1 cellular context compared by ENCODE assay signal in genomic region chr13:51449018-51449417, GRCh38.
TF ChIP-seq lines count a peak whose summit lies in the region.

No MANE protein-coding gene starts in this region.

TF ChIP-seq in GM23338, 12 proteins besides CTCF, POLR2A, EP300 and RAD21:
- no peak for TF ChIP-seq JUNB (IDR thresholded peaks at IDR 0.05; ENCODE audit: unreplicated experiment)
- TF ChIP-seq NANOG (IDR thresholded peaks at IDR 0.05; ENCODE audit: borderline replicate concordance), result no peak
- no peak for TF ChIP-seq REST (IDR thresholded peaks at IDR 0.05; ENCODE audit: unreplicated experiment)
- no peak for TF ChIP-seq POLR2AphosphoS5 (IDR thresholded peaks at IDR 0.05; ENCODE audit: low read depth)
- TF ChIP-seq STAT1 (IDR thresholded peaks at IDR 0.05; ENCODE audit: unreplicated experiment), result no peak
- TF ChIP-seq ZNF114 (CRISPR knock-in tag; IDR thresholded peaks at IDR 0.05), result no peak
- TF ChIP-seq ZNF462 (CRISPR knock-in tag; IDR thresholded peaks at IDR 0.05), result no peak
- TF ChIP-seq CREB1 (CRISPR knock-in tag; IDR thresholded peaks at IDR 0.05; ENCODE audit: low read depth), result no peak
- TF ChIP-seq, protein P1, sequence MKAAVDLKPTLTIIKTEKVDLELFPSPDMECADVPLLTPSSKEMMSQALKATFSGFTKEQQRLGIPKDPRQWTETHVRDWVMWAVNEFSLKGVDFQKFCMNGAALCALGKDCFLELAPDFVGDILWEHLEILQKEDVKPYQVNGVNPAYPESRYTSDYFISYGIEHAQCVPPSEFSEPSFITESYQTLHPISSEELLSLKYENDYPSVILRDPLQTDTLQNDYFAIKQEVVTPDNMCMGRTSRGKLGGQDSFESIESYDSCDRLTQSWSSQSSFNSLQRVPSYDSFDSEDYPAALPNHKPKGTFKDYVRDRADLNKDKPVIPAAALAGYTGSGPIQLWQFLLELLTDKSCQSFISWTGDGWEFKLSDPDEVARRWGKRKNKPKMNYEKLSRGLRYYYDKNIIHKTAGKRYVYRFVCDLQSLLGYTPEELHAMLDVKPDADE (IDR thresholded peaks at IDR 0.05), result no peak
- no peak for TF ChIP-seq ZNF331 (CRISPR knock-in tag; IDR thresholded peaks at IDR 0.05; ENCODE audit: low read depth)
- no peak for TF ChIP-seq EZH2 (IDR thresholded peaks at IDR 0.05; ENCODE audit: low read depth, unreplicated experiment)
- TF ChIP-seq EZH2phosphoT487 (IDR thresholded peaks at IDR 0.05; ENCODE audit: unreplicated experiment), result no peak
TF ChIP-seq in GM23338: peak in this region for 0.
